Comparison of ENCODE assay signal across 1 cellular context in genomic region chr17:82496529-82497434, GRCh38.
A peak's percentile ranks its signal among the peaks of the same experiment; 100 is the strongest.
TF ChIP-seq lines count a peak whose summit lies in the region.

No MANE protein-coding gene starts in this region.

TF ChIP-seq in H1, 55 proteins besides CTCF, POLR2A, EP300 and RAD21:
- no peak for TF ChIP-seq EZH2 (IDR thresholded peaks at IDR 0.05; ENCODE audit: low read depth, low read length, severe bottlenecking)
- no peak for TF ChIP-seq ZNF274 (IDR thresholded peaks at IDR 0.05; ENCODE audit: borderline replicate concordance, extremely low read depth, low read length)
- TF ChIP-seq YY1 (IDR thresholded peaks at IDR 0.05; ENCODE audit: low read depth, low read length) = no peak
- no peak for TF ChIP-seq SRF (IDR thresholded peaks at IDR 0.05; ENCODE audit: low read depth, low read length)
- TF ChIP-seq HDAC6 (IDR thresholded peaks at IDR 0.05; ENCODE audit: low read depth, low read length) = no peak
- TF ChIP-seq BACH1 (IDR thresholded peaks at IDR 0.05; ENCODE audit: low read length) = no peak
- no peak for TF ChIP-seq SAP30 (IDR thresholded peaks at IDR 0.05; ENCODE audit: insufficient read depth, insufficient replicate concordance, low read length)
- peak; percentile 94 for TF ChIP-seq MAX (IDR thresholded peaks at IDR 0.05)
- no peak for TF ChIP-seq JUND (IDR thresholded peaks at IDR 0.05; ENCODE audit: low read length)
- TF ChIP-seq TCF12 (IDR thresholded peaks at IDR 0.05; ENCODE audit: low read depth, low read length) = no peak
- no peak for TF ChIP-seq SIX5 (IDR thresholded peaks at IDR 0.05; ENCODE audit: low read depth, low read length)
- peak in 1 of 2 experiments; percentile 55; a peak in 1 of 4 replicates for TF ChIP-seq HDAC2 (IDR thresholded peaks at IDR 0.05; ENCODE audit: borderline replicate concordance in 1 of 2, low read depth in 2 of 2, low read length in 2 of 2)
- TF ChIP-seq CHD2 (IDR thresholded peaks at IDR 0.05; ENCODE audit: low read length) = 0 out of 2 replicates have a peak, but pooled peaks have one; percentile 15
- TF ChIP-seq CREB1 (IDR thresholded peaks at IDR 0.05) = peak; percentile 54
- TF ChIP-seq CTBP2 (IDR thresholded peaks at IDR 0.05; ENCODE audit: borderline replicate concordance, insufficient read depth, insufficient read length, low read length) = no peak
- TF ChIP-seq TEAD4 (IDR thresholded peaks at IDR 0.05; ENCODE audit: low read depth, low read length) = no peak
- peak; percentile 20; the same call in 1 of the 2 replicates for TF ChIP-seq TBP (IDR thresholded peaks at IDR 0.05; ENCODE audit: low read depth, low read length)
- no peak for TF ChIP-seq KDM5A (IDR thresholded peaks at IDR 0.05; ENCODE audit: low read length)
- peak; percentile 61 to 80; a peak in 2 of 4 replicates for TF ChIP-seq SIN3A (conservative IDR thresholded peaks at IDR 0.05 in 1 of 2, IDR thresholded peaks at IDR 0.05 in 1 of 2; ENCODE audit: low read depth in 1 of 2, low read length in 2 of 2)
- TF ChIP-seq NANOG (IDR thresholded peaks at IDR 0.05; ENCODE audit: insufficient read depth, low read depth, low read length, poor library complexity, severe bottlenecking) = no peak
- TF ChIP-seq E2F6 (IDR thresholded peaks at IDR 0.05) = peak; percentile 94
- TF ChIP-seq KDM4A (IDR thresholded peaks at IDR 0.05; ENCODE audit: low read depth, low read length, severe bottlenecking) = peak; percentile 90
- TF ChIP-seq RNF2 (IDR thresholded peaks at IDR 0.05; ENCODE audit: borderline replicate concordance, low read depth, low read length, missing control alignments, poor library complexity, severe bottlenecking) = no peak
- 0 out of 2 replicates have a peak, but pooled peaks have one; percentile 39 for TF ChIP-seq SP4 (IDR thresholded peaks at IDR 0.05; ENCODE audit: low read length)
- no peak; the same call in 1 of the 2 replicates for TF ChIP-seq BRCA1 (IDR thresholded peaks at IDR 0.05; ENCODE audit: low read depth, low read length)
- no peak for TF ChIP-seq CHD7 (IDR thresholded peaks at IDR 0.05; ENCODE audit: insufficient replicate concordance, low read length)
- no peak for TF ChIP-seq PHF8 (conservative IDR thresholded peaks at IDR 0.05; ENCODE audit: low read depth, low read length)
- TF ChIP-seq FOSL1 (IDR thresholded peaks at IDR 0.05; ENCODE audit: insufficient read depth, low read depth, low read length) = no peak
- TF ChIP-seq JUN (IDR thresholded peaks at IDR 0.05; ENCODE audit: low read depth, low read length) = no peak
- TF ChIP-seq RXRA (IDR thresholded peaks at IDR 0.05; ENCODE audit: insufficient read depth, low read depth, low read length) = no peak
- no peak for TF ChIP-seq KDM1A (IDR thresholded peaks at IDR 0.05; ENCODE audit: borderline replicate concordance, low read length)
- no peak for TF ChIP-seq GTF2F1 (IDR thresholded peaks at IDR 0.05; ENCODE audit: borderline replicate concordance, low read depth, low read length)
- TF ChIP-seq TAF7 (optimal IDR thresholded peaks at IDR 0.05; ENCODE audit: borderline replicate concordance, low read depth, low read length) = no peak
- no peak for TF ChIP-seq SUZ12 (IDR thresholded peaks at IDR 0.05; ENCODE audit: low read length)
- TF ChIP-seq GABPA (IDR thresholded peaks at IDR 0.05; ENCODE audit: borderline replicate concordance, insufficient read depth, low read length) = peak; percentile 51; the same call in 1 of the 2 replicates
- TF ChIP-seq RFX5 (IDR thresholded peaks at IDR 0.05; ENCODE audit: borderline replicate concordance, low read depth, low read length) = no peak
- no peak for TF ChIP-seq CHD1 (IDR thresholded peaks at IDR 0.05; ENCODE audit: low read depth, low read length)
- no peak for TF ChIP-seq SP2 (IDR thresholded peaks at IDR 0.05; ENCODE audit: low read length)
- TF ChIP-seq NRF1 (IDR thresholded peaks at IDR 0.05; ENCODE audit: low read depth, low read length) = peak; percentile 41
- no peak for TF ChIP-seq SP1 (IDR thresholded peaks at IDR 0.05; ENCODE audit: low read depth, low read length)
- no peak for TF ChIP-seq POU5F1 (IDR thresholded peaks at IDR 0.05; ENCODE audit: low read depth, low read length)
- 0 out of 2 replicates have a peak, but pooled peaks have one; percentile 72 for TF ChIP-seq RBBP5 (IDR thresholded peaks at IDR 0.05; ENCODE audit: borderline replicate concordance, low read depth, low read length)
- TF ChIP-seq CBX5 (IDR thresholded peaks at IDR 0.05; ENCODE audit: low read depth, low read length) = no peak
- peak; percentile 88 for TF ChIP-seq ASH2L (IDR thresholded peaks at IDR 0.05; ENCODE audit: low read length)
- no peak for TF ChIP-seq ATF2 (IDR thresholded peaks at IDR 0.05; ENCODE audit: low read length)
- peak; percentile 98 for TF ChIP-seq USF2 (IDR thresholded peaks at IDR 0.05; ENCODE audit: low read length)
- TF ChIP-seq TAF1 (IDR thresholded peaks at IDR 0.05; ENCODE audit: low read depth, low read length) = 0 out of 2 replicates have a peak, but pooled peaks have one; percentile 44
- TF ChIP-seq POLR2AphosphoS5 (IDR thresholded peaks at IDR 0.05; ENCODE audit: low read depth, low read length) = no peak
- no peak for TF ChIP-seq CBX8 (IDR thresholded peaks at IDR 0.05; ENCODE audit: borderline replicate concordance, low read depth, low read length)
- no peak for TF ChIP-seq SIRT6 (IDR thresholded peaks at IDR 0.05; ENCODE audit: low read length)
- no peak for TF ChIP-seq MAFK (IDR thresholded peaks at IDR 0.05; ENCODE audit: low read depth, low read length)
- TF ChIP-seq CEBPB (IDR thresholded peaks at IDR 0.05; ENCODE audit: low read depth, low read length) = no peak
- TF ChIP-seq BCL11A (IDR thresholded peaks at IDR 0.05; ENCODE audit: low read depth in 2 of 2, low read length in 2 of 2) = no peak
- no peak for TF ChIP-seq EGR1 (IDR thresholded peaks at IDR 0.05; ENCODE audit: borderline replicate concordance, low read depth, low read length)
- TF ChIP-seq ATF3 (IDR thresholded peaks at IDR 0.05; ENCODE audit: insufficient read depth, low read depth, low read length) = peak; percentile 97
TF ChIP-seq in H1: peak in this region for 16.
